ENCODE assay signal across 8 cellular contexts in genomic region chr12:754238-754816, GRCh38. TPM values are rescaled to one million over a fixed set of nuclear protein-coding genes. Genes with fewer than 3 reads are reported as not detected.
DNase-seq lines count a peak whose midpoint lies in the region; ATAC-seq and TF ChIP-seq lines count a peak whose summit lies in the region.

No MANE protein-coding gene starts in this region.

- no peaks in the 10 kb centered on the region for H3K27me3 ChIP-seq in SJCRH30

- no peaks in the 10 kb centered on the region for H3K9me3 ChIP-seq in SJCRH30 (replicated peaks)

- no peak overlapping the region for H3K27ac ChIP-seq in SJCRH30

- H3K4me3 Mint-ChIP-seq in activated T-cell treated with anti-CD3 and anti-CD28 coated beads, Interleukin-2, amount 50 U/mL, for 4 hours = peak overlapping the region; percentile 99
- peak overlapping the region; percentile 99 for H3K4me3 Mint-ChIP-seq in natural killer cell treated with Interleukin-12 subunit alpha and Interleukin-12 subunit beta and Interleukin-15 and Interleukin-18, amount 100 ng/mL, for 72 hours

- peaks cover 14% of the 10 kb centered on the region for H3K4me1 ChIP-seq in SJCRH30

- peak; percentile 8 for DNase-seq in activated T-cell treated with anti-CD3 and anti-CD28 coated beads, Interleukin-2, amount 50 U/mL, for 4 hours
- no peak for DNase-seq in activated T-cell treated with anti-CD3 and anti-CD28 coated beads, Interleukin-2, amount 50 U/mL, for 1 hour
- DNase-seq in SJCRH30 (peak in 1 of 2 experiments; percentile 46), epithelial cell of esophagus (ENCODE audit: low read depth) (peak; percentile 34), COLO668 (lab: John Stamatoyannopoulos, UW; ENCODE audit: unreplicated experiment) (no peak), NCI-H1436 treated with DMSO at 0.1 percent for 48 hours (lab: John Stamatoyannopoulos, UW) (no peak)
- DNase-seq in natural killer cell treated with Interleukin-12 subunit alpha and Interleukin-12 subunit beta and Interleukin-15 and Interleukin-18, amount 100 ng/mL, for 72 hours (ENCODE audit: low spot score) = no peak
- no peak for DNase-seq in stimulated activated CD4-positive, alpha-beta T cell treated with anti-CD3 and anti-CD28 coated beads, Interleukin-1b, Interleukin-23, amount 100 ng/mL, for 48 hours

- no peak for ATAC-seq in activated T-cell treated with anti-CD3 and anti-CD28 coated beads, Interleukin-2, amount 50 U/mL, for 4 hours
- no peak for ATAC-seq in natural killer cell treated with Interleukin-12 subunit alpha and Interleukin-12 subunit beta and Interleukin-15 and Interleukin-18, amount 100 ng/mL, for 72 hours

- H3K4me3 ChIP-seq in SJCRH30 (peak overlapping the region; percentile 92), epithelial cell of esophagus (ENCODE audit: low read length) (peak overlapping the region; percentile 95)

- peaks cover 32% of the 10 kb centered on the region for H3K4me1 Mint-ChIP-seq in activated T-cell treated with anti-CD3 and anti-CD28 coated beads, Interleukin-2, amount 50 U/mL, for 4 hours (ENCODE audit: low read depth)
- H3K4me1 Mint-ChIP-seq in natural killer cell treated with Interleukin-12 subunit alpha and Interleukin-12 subunit beta and Interleukin-15 and Interleukin-18, amount 100 ng/mL, for 72 hours (ENCODE audit: low read depth in 2 of 2) = peaks cover 27 to 38% of the 10 kb centered on the region in 2 donors

- H3K27ac Mint-ChIP-seq in natural killer cell treated with Interleukin-12 subunit alpha and Interleukin-12 subunit beta and Interleukin-15 and Interleukin-18, amount 100 ng/mL, for 72 hours = peak overlapping the region; percentile 72 to 85

- peaks cover 21% of the 10 kb centered on the region for H3K36me3 Mint-ChIP-seq in activated T-cell treated with anti-CD3 and anti-CD28 coated beads, Interleukin-2, amount 50 U/mL, for 4 hours (ENCODE audit: insufficient read depth)
- peaks cover 12% of the 10 kb centered on the region for H3K36me3 Mint-ChIP-seq in natural killer cell treated with Interleukin-12 subunit alpha and Interleukin-12 subunit beta and Interleukin-15 and Interleukin-18, amount 100 ng/mL, for 72 hours

- TF ChIP-seq CTCF in epithelial cell of esophagus (IDR thresholded peaks at IDR 0.05; ENCODE audit: insufficient read depth, low read depth, low read length, missing control alignments) = no peak

- H3K36me3 ChIP-seq in SJCRH30 = peaks cover 10% of the 10 kb centered on the region; the same call in 1 of the 2 replicates

- no peaks in the 10 kb centered on the region for H3K27me3 Mint-ChIP-seq in activated T-cell treated with anti-CD3 and anti-CD28 coated beads, Interleukin-2, amount 50 U/mL, for 4 hours (ENCODE audit: low read depth)
- no peaks in the 10 kb centered on the region for H3K27me3 Mint-ChIP-seq in natural killer cell treated with Interleukin-12 subunit alpha and Interleukin-12 subunit beta and Interleukin-15 and Interleukin-18, amount 100 ng/mL, for 72 hours

- H3K9me3 Mint-ChIP-seq in activated T-cell treated with anti-CD3 and anti-CD28 coated beads, Interleukin-2, amount 50 U/mL, for 4 hours = no peaks in the 10 kb centered on the region
- no peaks in the 10 kb centered on the region for H3K9me3 Mint-ChIP-seq in natural killer cell treated with Interleukin-12 subunit alpha and Interleukin-12 subunit beta and Interleukin-15 and Interleukin-18, amount 100 ng/mL, for 72 hours

RNA-seq across cellular contexts. Expression of gene WNK1, which starts 1.9 kb away (rescaled TPM):
- total RNA-seq in activated T-cell treated with anti-CD3 and anti-CD28 coated beads, Interleukin-2, amount 50 U/mL, for 4 hours = 100 to 1,000 TPM; 183 to 213 (median 185) TPM
- total RNA-seq in SJCRH30 (2014; rRNA removed; shearing (Covaris generic)) = 83.3 and 88.8 TPM in 2 replicates
- total RNA-seq in natural killer cell treated with Interleukin-12 subunit alpha and Interleukin-12 subunit beta and Interleukin-15 and Interleukin-18, amount 100 ng/mL, for 72 hours = 100 to 1,000 TPM; 152 to 269 TPM

Comparison
In these comparisons a context has a peak if more than half of its experiments do, and no peak if none do; other contexts are left out.
1. DNase-seq: peak in activated T-cell treated with anti-CD3 and anti-CD28 coated beads, Interleukin-2, amount 50 U/mL, for 4 hours (single experiment) and epithelial cell of esophagus (single experiment); none in activated T-cell treated with anti-CD3 and anti-CD28 coated beads, Interleukin-2, amount 50 U/mL, for 1 hour (single experiment), natural killer cell treated with Interleukin-12 subunit alpha and Interleukin-12 subunit beta and Interleukin-15 and Interleukin-18, amount 100 ng/mL, for 72 hours (single experiment), stimulated activated CD4-positive, alpha-beta T cell treated with anti-CD3 and anti-CD28 coated beads, Interleukin-1b, Interleukin-23, amount 100 ng/mL, for 48 hours (single experiment), COLO668 (single experiment) and NCI-H1436 treated with DMSO at 0.1 percent for 48 hours (single experiment).